ENCODE assay signal across 1 cellular context in the genomic region with DNA sequence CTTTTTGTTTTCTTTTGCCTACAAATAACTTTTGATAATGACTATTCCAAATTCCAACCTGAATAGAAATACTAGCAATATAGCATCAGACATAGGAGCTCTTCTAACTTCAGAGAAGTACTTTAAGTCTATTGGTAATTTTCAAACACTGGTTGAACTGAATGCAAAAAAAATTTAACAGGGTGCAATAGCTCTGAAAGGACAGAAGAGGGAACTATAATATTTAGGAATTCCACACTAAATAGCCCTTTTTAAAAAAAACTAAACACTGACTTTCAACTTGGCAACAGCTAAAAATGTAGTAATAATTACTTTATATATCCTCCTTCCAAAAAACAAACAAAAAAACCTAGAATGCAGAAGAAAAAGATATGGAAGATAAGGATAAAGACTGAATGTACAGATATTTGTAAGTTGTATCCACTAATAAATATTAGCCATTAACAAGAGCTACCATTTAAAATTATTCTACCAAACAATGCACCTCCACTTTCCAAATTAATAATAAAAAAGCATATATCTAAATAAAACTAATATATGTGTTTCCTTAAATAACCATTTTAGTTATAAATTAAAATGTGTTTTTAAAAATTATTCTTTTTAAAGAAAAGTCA.
TF ChIP-seq lines count a peak whose summit lies in the region.

No MANE protein-coding gene starts in this region.

TF ChIP-seq in GM23338, 12 proteins besides CTCF, POLR2A, EP300 and RAD21:
- TF ChIP-seq, protein P1, sequence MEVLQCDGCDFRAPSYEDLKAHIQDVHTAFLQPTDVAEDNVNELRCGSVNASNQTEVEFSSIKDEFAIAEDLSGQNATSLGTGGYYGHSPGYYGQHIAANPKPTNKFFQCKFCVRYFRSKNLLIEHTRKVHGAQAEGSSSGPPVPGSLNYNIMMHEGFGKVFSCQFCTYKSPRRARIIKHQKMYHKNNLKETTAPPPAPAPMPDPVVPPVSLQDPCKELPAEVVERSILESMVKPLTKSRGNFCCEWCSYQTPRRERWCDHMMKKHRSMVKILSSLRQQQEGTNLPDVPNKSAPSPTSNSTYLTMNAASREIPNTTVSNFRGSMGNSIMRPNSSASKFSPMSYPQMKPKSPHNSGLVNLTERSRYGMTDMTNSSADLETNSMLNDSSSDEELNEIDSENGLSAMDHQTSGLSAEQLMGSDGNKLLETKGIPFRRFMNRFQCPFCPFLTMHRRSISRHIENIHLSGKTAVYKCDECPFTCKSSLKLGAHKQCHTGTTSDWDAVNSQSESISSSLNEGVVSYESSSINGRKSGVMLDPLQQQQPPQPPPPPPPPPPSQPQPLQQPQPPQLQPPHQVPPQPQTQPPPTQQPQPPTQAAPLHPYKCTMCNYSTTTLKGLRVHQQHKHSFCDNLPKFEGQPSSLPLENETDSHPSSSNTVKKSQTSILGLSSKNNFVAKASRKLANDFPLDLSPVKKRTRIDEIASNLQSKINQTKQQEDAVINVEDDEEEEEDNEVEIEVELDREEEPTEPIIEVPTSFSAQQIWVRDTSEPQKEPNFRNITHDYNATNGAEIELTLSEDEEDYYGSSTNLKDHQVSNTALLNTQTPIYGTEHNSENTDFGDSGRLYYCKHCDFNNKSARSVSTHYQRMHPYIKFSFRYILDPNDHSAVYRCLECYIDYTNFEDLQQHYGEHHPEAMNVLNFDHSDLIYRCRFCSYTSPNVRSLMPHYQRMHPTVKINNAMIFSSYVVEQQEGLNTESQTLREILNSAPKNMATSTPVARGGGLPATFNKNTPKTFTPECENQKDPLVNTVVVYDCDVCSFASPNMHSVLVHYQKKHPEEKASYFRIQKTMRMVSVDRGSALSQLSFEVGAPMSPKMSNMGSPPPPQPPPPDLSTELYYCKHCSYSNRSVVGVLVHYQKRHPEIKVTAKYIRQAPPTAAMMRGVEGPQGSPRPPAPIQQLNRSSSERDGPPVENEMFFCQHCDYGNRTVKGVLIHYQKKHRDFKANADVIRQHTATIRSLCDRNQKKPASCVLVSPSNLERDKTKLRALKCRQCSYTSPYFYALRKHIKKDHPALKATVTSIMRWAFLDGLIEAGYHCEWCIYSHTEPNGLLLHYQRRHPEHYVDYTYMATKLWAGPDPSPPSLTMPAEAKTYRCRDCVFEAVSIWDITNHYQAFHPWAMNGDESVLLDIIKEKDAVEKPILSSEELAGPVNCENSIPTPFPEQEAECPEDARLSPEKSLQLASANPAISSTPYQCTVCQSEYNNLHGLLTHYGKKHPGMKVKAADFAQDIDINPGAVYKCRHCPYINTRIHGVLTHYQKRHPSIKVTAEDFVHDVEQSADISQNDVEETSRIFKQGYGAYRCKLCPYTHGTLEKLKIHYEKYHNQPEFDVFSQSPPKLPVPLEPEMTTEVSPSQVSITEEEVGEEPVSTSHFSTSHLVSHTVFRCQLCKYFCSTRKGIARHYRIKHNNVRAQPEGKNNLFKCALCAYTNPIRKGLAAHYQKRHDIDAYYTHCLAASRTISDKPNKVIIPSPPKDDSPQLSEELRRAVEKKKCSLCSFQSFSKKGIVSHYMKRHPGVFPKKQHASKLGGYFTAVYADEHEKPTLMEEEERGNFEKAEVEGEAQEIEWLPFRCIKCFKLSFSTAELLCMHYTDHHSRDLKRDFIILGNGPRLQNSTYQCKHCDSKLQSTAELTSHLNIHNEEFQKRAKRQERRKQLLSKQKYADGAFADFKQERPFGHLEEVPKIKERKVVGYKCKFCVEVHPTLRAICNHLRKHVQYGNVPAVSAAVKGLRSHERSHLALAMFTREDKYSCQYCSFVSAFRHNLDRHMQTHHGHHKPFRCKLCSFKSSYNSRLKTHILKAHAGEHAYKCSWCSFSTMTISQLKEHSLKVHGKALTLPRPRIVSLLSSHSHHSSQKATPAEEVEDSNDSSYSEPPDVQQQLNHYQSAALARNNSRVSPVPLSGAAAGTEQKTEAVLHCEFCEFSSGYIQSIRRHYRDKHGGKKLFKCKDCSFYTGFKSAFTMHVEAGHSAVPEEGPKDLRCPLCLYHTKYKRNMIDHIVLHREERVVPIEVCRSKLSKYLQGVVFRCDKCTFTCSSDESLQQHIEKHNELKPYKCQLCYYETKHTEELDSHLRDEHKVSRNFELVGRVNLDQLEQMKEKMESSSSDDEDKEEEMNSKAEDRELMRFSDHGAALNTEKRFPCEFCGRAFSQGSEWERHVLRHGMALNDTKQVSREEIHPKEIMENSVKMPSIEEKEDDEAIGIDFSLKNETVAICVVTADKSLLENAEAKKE (CRISPR knock-in tag; IDR thresholded peaks at IDR 0.05), result no peak
- TF ChIP-seq, protein P2, sequence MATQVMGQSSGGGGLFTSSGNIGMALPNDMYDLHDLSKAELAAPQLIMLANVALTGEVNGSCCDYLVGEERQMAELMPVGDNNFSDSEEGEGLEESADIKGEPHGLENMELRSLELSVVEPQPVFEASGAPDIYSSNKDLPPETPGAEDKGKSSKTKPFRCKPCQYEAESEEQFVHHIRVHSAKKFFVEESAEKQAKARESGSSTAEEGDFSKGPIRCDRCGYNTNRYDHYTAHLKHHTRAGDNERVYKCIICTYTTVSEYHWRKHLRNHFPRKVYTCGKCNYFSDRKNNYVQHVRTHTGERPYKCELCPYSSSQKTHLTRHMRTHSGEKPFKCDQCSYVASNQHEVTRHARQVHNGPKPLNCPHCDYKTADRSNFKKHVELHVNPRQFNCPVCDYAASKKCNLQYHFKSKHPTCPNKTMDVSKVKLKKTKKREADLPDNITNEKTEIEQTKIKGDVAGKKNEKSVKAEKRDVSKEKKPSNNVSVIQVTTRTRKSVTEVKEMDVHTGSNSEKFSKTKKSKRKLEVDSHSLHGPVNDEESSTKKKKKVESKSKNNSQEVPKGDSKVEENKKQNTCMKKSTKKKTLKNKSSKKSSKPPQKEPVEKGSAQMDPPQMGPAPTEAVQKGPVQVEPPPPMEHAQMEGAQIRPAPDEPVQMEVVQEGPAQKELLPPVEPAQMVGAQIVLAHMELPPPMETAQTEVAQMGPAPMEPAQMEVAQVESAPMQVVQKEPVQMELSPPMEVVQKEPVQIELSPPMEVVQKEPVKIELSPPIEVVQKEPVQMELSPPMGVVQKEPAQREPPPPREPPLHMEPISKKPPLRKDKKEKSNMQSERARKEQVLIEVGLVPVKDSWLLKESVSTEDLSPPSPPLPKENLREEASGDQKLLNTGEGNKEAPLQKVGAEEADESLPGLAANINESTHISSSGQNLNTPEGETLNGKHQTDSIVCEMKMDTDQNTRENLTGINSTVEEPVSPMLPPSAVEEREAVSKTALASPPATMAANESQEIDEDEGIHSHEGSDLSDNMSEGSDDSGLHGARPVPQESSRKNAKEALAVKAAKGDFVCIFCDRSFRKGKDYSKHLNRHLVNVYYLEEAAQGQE (IDR thresholded peaks at IDR 0.05; ENCODE audit: unreplicated experiment), result no peak
- TF ChIP-seq CREB1 (CRISPR knock-in tag; IDR thresholded peaks at IDR 0.05; ENCODE audit: low read depth) (no peak), POLR2AphosphoS5 (IDR thresholded peaks at IDR 0.05; ENCODE audit: low read depth) (no peak), EZH2 (IDR thresholded peaks at IDR 0.05; ENCODE audit: low read depth, unreplicated experiment) (no peak), NANOG (IDR thresholded peaks at IDR 0.05; ENCODE audit: borderline replicate concordance) (no peak), ZNF114 (CRISPR knock-in tag; IDR thresholded peaks at IDR 0.05) (no peak), EZH2phosphoT487 (IDR thresholded peaks at IDR 0.05; ENCODE audit: unreplicated experiment) (no peak), ZNF331 (CRISPR knock-in tag; IDR thresholded peaks at IDR 0.05; ENCODE audit: low read depth) (no peak), JUNB (IDR thresholded peaks at IDR 0.05; ENCODE audit: unreplicated experiment) (no peak), STAT1 (IDR thresholded peaks at IDR 0.05; ENCODE audit: unreplicated experiment) (no peak)
- TF ChIP-seq, protein P3, sequence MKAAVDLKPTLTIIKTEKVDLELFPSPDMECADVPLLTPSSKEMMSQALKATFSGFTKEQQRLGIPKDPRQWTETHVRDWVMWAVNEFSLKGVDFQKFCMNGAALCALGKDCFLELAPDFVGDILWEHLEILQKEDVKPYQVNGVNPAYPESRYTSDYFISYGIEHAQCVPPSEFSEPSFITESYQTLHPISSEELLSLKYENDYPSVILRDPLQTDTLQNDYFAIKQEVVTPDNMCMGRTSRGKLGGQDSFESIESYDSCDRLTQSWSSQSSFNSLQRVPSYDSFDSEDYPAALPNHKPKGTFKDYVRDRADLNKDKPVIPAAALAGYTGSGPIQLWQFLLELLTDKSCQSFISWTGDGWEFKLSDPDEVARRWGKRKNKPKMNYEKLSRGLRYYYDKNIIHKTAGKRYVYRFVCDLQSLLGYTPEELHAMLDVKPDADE (IDR thresholded peaks at IDR 0.05), result no peak
